ENCODE assay signal across 9 cellular contexts in genomic region chr22:46390652-46391301, GRCh38. TPM values are rescaled to one million over a fixed set of nuclear protein-coding genes. Genes with fewer than 3 reads are reported as not detected.
DNase-seq lines count a peak whose midpoint lies in the region; ATAC-seq and TF ChIP-seq lines count a peak whose summit lies in the region.
"Had no signal": no experiment of that assay in that cellular context is flagged by ENCODE, and none has a peak within 500 bp of the region (broad histone marks: within the 10 kb centered on the region; RNA-seq: fewer than 3 reads in every experiment).

No MANE protein-coding gene starts in this region.

- H3K27me3 Mint-ChIP-seq in Calu3 (ENCODE audit: unreplicated experiment) (no peaks in the 10 kb centered on the region), nephron (ENCODE audit: low read depth) (no peaks in the 10 kb centered on the region)

- H3K9me3 Mint-ChIP-seq in Calu3 (ENCODE audit: low read depth, unreplicated experiment) (no peaks in the 10 kb centered on the region), nephron (no peaks in the 10 kb centered on the region)
- H3K9me3 Mint-ChIP-seq: central memory CD8-positive, alpha-beta T cell had no signal

- peaks cover 29% of the 10 kb centered on the region for H3K36me3 Mint-ChIP-seq in Calu3 (ENCODE audit: insufficient read depth, unreplicated experiment)
- no peaks in the 10 kb centered on the region for H3K36me3 Mint-ChIP-seq in nephron (ENCODE audit: low read depth)

- peak overlapping the region in 1 of 4 donors; percentile 24 for H3K4me3 ChIP-seq in esophagus muscularis mucosa

- TF ChIP-seq CTCF in Calu3 (IDR thresholded peaks at IDR 0.05; ENCODE audit: unreplicated experiment) (peak; percentile 73), esophagus muscularis mucosa (IDR thresholded peaks at IDR 0.05) (peak; percentile 30 to 53 (median 30)), nephron (IDR thresholded peaks at IDR 0.05; ENCODE audit: unreplicated experiment in 3 of 3) (peak in 2 of 3 experiments; percentile 19 to 37)

- H3K27ac Mint-ChIP-seq in Calu3 (ENCODE audit: unreplicated experiment) = peak overlapping the region; percentile 82
- H3K27ac Mint-ChIP-seq in nephron = peak overlapping the region; percentile 11 to 58 (median 48)

- CTCF ChIA-PET in Calu3 (lab: Charles Lee) = interaction anchor here (1.9 to 5.5 kb wide), 2 partner anchors 23 to 35 kb away, joined by 7 to 28 read pairs; no protein-coding TSS in a partner anchor

- no peaks in the 10 kb centered on the region for H3K9me3 ChIP-seq in esophagus muscularis mucosa

- ATAC-seq in HG03097 (IDR thresholded peaks at IDR 0.05; ENCODE audit: low FRiP score, unreplicated experiment) = no peak
- no peak for ATAC-seq in GM21367 (IDR thresholded peaks at IDR 0.05; ENCODE audit: unreplicated experiment)
- ATAC-seq in HG03139 (IDR thresholded peaks at IDR 0.05; ENCODE audit: unreplicated experiment) = no peak
- ATAC-seq in HG02938 (IDR thresholded peaks at IDR 0.05; ENCODE audit: unreplicated experiment) = no peak

- no TSS peak for BruUV-seq in Calu3 (replicated peaks; lab: Mats Ljungman, UMichigan)

- TF ChIP-seq POLR2A in esophagus muscularis mucosa (IDR thresholded peaks at IDR 0.05; ENCODE audit: low read depth) = no peak

- H3K27ac ChIP-seq in esophagus muscularis mucosa (replicated peaks in 1 of 4) = peak overlapping the region in 1 of 4 donors; percentile 26

- intact Hi-C loops in Calu3 (cut with micrococcal nuclease; ENCODE audit: unreplicated experiment) = loop anchor here (1.0 to 5.0 kb wide), 2 partner anchors 23 to 33 kb away; no protein-coding TSS in a partner anchor
- intact Hi-C loops in esophagus muscularis mucosa (cut with DNase I) = no loop called here

- no peaks in the 10 kb centered on the region for H3K36me3 ChIP-seq in esophagus muscularis mucosa

- peak; percentile 73 for DNase-seq in Calu3
- DNase-seq in NCI-H82 (lab: John Stamatoyannopoulos, UW) = peak; percentile 45
- no peak for DNase-seq in esophagus muscularis mucosa (ENCODE audit: extremely low spot score)

- H3K4me1 ChIP-seq in esophagus muscularis mucosa = peaks cover 0 to 9% (median 2%) of the 10 kb centered on the region in 4 donors

- TF ChIP-seq EP300 in esophagus muscularis mucosa (IDR thresholded peaks at IDR 0.05) = no peak

- H3K4me3 Mint-ChIP-seq in Calu3 (ENCODE audit: low read depth, unreplicated experiment) (peak overlapping the region; percentile 53), nephron (no peak overlapping the region)
- H3K4me3 Mint-ChIP-seq: central memory CD8-positive, alpha-beta T cell had no signal

- H3K27me3 ChIP-seq in esophagus muscularis mucosa = no peaks in the 10 kb centered on the region

- H3K4me1 Mint-ChIP-seq in Calu3 (ENCODE audit: low read depth, unreplicated experiment) (peaks cover 19% of the 10 kb centered on the region), nephron (peaks cover 4% of the 10 kb centered on the region)

- WGBS in esophagus muscularis mucosa = 68% methylated on average over 29 of the region's 32 CpGs

RNA-seq across cellular contexts. Expression of gene TRMU, which starts 55.3 kb away (rescaled TPM):
- total RNA-seq in Calu3 (2022) = 74.8 and 79.6 TPM in 2 replicates
- total RNA-seq in esophagus muscularis mucosa = 10 to 100 TPM; 18.1 to 23.6 (median 20.6) TPM
